In the genomic region with DNA sequence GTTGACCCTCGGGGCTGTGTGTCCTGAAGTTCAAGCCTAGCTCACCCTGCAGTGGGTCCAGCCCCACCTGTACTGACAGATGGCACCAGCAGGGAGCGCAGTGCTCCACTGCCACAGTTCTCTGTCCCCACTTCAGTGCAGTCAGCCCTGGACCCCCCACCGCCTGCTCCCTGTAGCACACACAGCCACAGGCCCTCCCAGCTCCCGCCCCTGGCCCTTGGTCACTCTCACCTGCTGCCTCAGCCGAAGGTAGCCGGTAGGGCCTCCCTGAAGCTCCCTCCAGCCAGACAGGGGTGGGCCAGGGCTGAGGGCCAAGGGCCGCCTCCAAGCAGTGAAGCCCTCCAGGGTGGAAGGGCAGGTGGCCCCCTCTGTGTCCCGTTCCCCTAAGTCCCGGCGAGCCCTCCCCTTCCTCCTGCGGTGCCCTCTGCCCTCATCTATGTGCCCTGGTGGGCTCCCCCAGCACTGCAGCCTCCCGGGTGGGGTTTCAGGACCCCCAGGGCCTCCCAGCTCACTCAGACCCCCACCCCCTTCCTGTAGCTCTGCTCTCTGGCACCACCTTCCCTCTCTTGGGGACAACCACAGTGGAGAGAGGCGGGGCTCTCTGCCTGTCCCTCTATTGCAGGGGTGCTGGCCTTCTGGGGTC, we compare ENCODE assay signal across 2 cellular contexts.
TF ChIP-seq lines count a peak whose summit lies in the region.

No MANE protein-coding gene starts in this region.

TF ChIP-seq in HCT116, 20 proteins besides CTCF, POLR2A, EP300 and RAD21:
- TF ChIP-seq, protein P1, sequence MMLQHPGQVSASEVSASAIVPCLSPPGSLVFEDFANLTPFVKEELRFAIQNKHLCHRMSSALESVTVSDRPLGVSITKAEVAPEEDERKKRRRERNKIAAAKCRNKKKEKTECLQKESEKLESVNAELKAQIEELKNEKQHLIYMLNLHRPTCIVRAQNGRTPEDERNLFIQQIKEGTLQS (IDR thresholded peaks at IDR 0.05): no peak
- TF ChIP-seq EGR1 (IDR thresholded peaks at IDR 0.05; ENCODE audit: low read depth): no peak
- TF ChIP-seq JUND (IDR thresholded peaks at IDR 0.05): no peak

TF ChIP-seq in GM12878, 131 proteins besides CTCF, POLR2A, EP300 and RAD21:
- TF ChIP-seq RBBP5 (conservative IDR thresholded peaks at IDR 0.05) (no peak), SMC3 (IDR thresholded peaks at IDR 0.05; ENCODE audit: borderline replicate concordance, low read length) (peak; percentile 4; the same call in 1 of the 2 replicates)
